Comparison of ENCODE assay signal across 8 cellular contexts in the genomic region with DNA sequence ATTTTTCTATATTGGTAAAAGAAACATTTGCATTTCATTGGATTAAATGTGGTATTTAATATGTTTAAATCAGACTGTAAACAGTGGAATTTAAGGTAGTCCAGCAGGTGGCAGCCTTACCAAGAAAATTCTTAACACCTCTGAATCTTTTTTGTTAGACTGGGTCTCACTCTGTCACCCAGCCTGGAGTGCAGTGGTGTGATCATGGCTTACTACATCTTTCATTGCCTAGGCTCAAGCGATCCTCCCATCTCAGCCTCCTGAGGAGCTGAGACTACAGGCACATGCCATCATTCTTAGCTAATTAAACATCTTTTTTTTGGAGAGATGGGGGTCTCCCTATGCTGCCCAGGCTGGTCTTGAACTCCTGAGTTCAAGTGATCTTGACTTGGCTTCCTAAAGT.
DNase-seq lines count a peak whose midpoint lies in the region; ATAC-seq, FAIRE-seq and TF ChIP-seq lines count a peak whose summit lies in the region.

No MANE protein-coding gene starts in this region.

- TF ChIP-seq POLR2A in transverse colon (IDR thresholded peaks at IDR 0.05), result no peak

- H3K27ac ChIP-seq in transverse colon, result no peak overlapping the region

- H3K4me1 ChIP-seq in transverse colon, result no peaks in the 10 kb centered on the region

- WGBS in transverse colon (ENCODE audit: low coverage in 1 of 2), 2 donors, result 60 to 84% methylated on average over 1 of the region's 1 CpG

- no peaks in the 10 kb centered on the region for H3K36me3 ChIP-seq in transverse colon

- ATAC-seq in Right ventricle myocardium superior (ENCODE audit: poor library complexity), result peak; percentile 41
- no peak for ATAC-seq in left ventricle myocardium superior
- no peak for ATAC-seq in HG02588 (IDR thresholded peaks at IDR 0.05; ENCODE audit: unreplicated experiment)

- no peak for DNase-seq in Right ventricle myocardium superior
- DNase-seq in left ventricle myocardium superior, result no peak
- peak; percentile 36 for DNase-seq in NCI-H146 (lab: John Stamatoyannopoulos, UW)
- DNase-seq in dermis microvascular lymphatic vessel endothelial cell (ENCODE audit: low read depth in 2 of 2), result peak; percentile 37 to 52
- DNase-seq in middle frontal gyrus (ENCODE audit: extremely low spot score, low spot score), result peak; percentile 53
- DNase-seq in transverse colon, result peak; percentile 33

- H3K27me3 ChIP-seq in transverse colon, result no peaks in the 10 kb centered on the region

- peak; percentile 45 to 55 (median 49) for TF ChIP-seq CTCF in transverse colon (IDR thresholded peaks at IDR 0.05)

- FAIRE-seq in TTC549 (lab: Jason Lieb, UNC), result peak; percentile 97

- no peak overlapping the region for H3K4me3 ChIP-seq in transverse colon

- no peak for TF ChIP-seq EP300 in transverse colon (IDR thresholded peaks at IDR 0.05; ENCODE audit: low read depth)

- in situ Hi-C loops in transverse colon (cut with MboI; ENCODE audit: low pct_ligation_motif_present in 1 of 4, low pct_unique_long_range_greater_than_20kb in 1 of 4, low sequenced_read_pairs in 3 of 4), result loop anchor here in 2 of 4 donors (10.0 to 25.0 kb wide), 2 partner anchors 487 to 729 kb away; a partner anchor contains a TSS

- no peaks in the 10 kb centered on the region for H3K9me3 ChIP-seq in transverse colon

- intact Hi-C loops in Right ventricle myocardium superior (cut with DNase I), result no loop called here
- intact Hi-C loops in left ventricle myocardium superior (cut with micrococcal nuclease), result no loop called here
- intact Hi-C loops in transverse colon (cut with DNase I; ENCODE audit: low total_unique reads), result no loop called here

Comparison
In these comparisons a context has a peak if more than half of its experiments do, and no peak if none do; other contexts are left out.
1. DNase-seq: peak in NCI-H146 (single experiment), dermis microvascular lymphatic vessel endothelial cell (2 of 2), middle frontal gyrus (single experiment) and transverse colon (single experiment); none in Right ventricle myocardium superior (single experiment) and left ventricle myocardium superior (single experiment).